In the genomic region with DNA sequence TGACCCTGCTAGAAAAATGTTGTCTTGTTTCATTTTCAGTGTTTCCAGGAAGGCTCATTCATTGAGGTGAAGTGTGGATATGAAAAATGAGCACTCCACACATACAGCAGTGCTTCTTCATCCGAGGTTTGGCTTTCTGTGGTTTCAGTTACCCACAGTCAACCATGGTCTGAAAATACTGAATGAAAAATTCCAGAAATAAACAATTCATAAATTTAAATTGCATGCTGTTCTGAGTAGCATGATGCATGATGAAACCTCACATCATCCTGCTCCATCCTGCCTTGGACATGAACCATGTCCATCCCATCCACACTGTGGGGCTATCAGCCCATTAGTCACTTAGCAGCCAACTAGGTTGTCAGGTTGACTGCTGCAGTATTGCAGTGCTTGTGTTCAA, we compare ENCODE assay signal across 12 cellular contexts. TPM values are rescaled to one million over a fixed set of nuclear protein-coding genes. Genes with fewer than 3 reads are reported as not detected.
DNase-seq lines count a peak whose midpoint lies in the region; ATAC-seq, FAIRE-seq and TF ChIP-seq lines count a peak whose summit lies in the region.
"Had no signal": no experiment of that assay in that cellular context is flagged by ENCODE, and none has a peak within 500 bp of the region (broad histone marks: within the 10 kb centered on the region; RNA-seq: fewer than 3 reads in every experiment).

No MANE protein-coding gene starts in this region.

- DNase-seq in NCI-H524 (lab: John Stamatoyannopoulos, UW) (peak; percentile 3 to 20), NCI-H524 treated with DMSO at 0.1 percent for 48 hours (lab: John Stamatoyannopoulos, UW) (no peak), NCI-H2107 treated with DMSO at 0.1 percent for 48 hours (lab: John Stamatoyannopoulos, UW; ENCODE audit: unreplicated experiment) (peak; percentile 49), bronchial epithelial cell (ENCODE audit: low read depth) (peak; percentile 35), T-helper 9 cell (no peak), DMS79 (lab: John Stamatoyannopoulos, UW) (no peak)
- DNase-seq: small intestine had no signal

- no peak for FAIRE-seq in bronchial epithelial cell (lab: Jason Lieb, UNC)
- FAIRE-seq: A204.1, small intestine had no signal

- no peaks in the 10 kb centered on the region for H3K36me3 ChIP-seq in bronchial epithelial cell (ENCODE audit: control insufficient read depth, insufficient read depth, low read length)

- no peak for TF ChIP-seq CTCF in bronchial epithelial cell (IDR thresholded peaks at IDR 0.05; ENCODE audit: insufficient read depth, low read length, severe bottlenecking)
- TF ChIP-seq CTCF in nephron (IDR thresholded peaks at IDR 0.05; ENCODE audit: unreplicated experiment in 3 of 3), result no peak

- no peak overlapping the region for H3K4me3 Mint-ChIP-seq in nephron
- H3K4me3 Mint-ChIP-seq: memory B cell had no signal

- no peaks in the 10 kb centered on the region for H3K27me3 Mint-ChIP-seq in nephron (ENCODE audit: low read depth)
- H3K27me3 Mint-ChIP-seq: memory B cell had no signal

- peaks cover 21% of the 10 kb centered on the region for H3K4me1 Mint-ChIP-seq in nephron

- H3K9me3 Mint-ChIP-seq in nephron, result no peaks in the 10 kb centered on the region
- H3K9me3 Mint-ChIP-seq: memory B cell had no signal

- H3K27ac Mint-ChIP-seq in nephron, result peak overlapping the region; percentile 23 to 72 (median 51)
- H3K27ac Mint-ChIP-seq: memory B cell had no signal

- no peaks in the 10 kb centered on the region for H3K27me3 ChIP-seq in bronchial epithelial cell (ENCODE audit: control insufficient read depth, insufficient read depth, low read length)
- H3K27me3 ChIP-seq: esophagus muscularis mucosa had no signal

- H3K36me3 Mint-ChIP-seq in nephron (ENCODE audit: low read depth), result peaks cover 30% of the 10 kb centered on the region

- H3K4me3 ChIP-seq in bronchial epithelial cell (ENCODE audit: low read depth, low read length), result no peak overlapping the region
- H3K4me3 ChIP-seq: esophagus muscularis mucosa had no signal

- no peak for ATAC-seq in HG02840 (IDR thresholded peaks at IDR 0.05; ENCODE audit: low FRiP score, unreplicated experiment)

RNA-seq across cellular contexts. Expression of a gene that starts 10.4 kb away (rescaled TPM):
- total RNA-seq in bronchial epithelial cell, result not detected in 2 replicates

RNA-seq across cellular contexts. Expression of a gene that starts 13.0 kb away (rescaled TPM):
- 6.3 and 6.5 TPM in 2 replicates for total RNA-seq in bronchial epithelial cell

RNA-seq across cellular contexts. Expression of a gene that starts 48.2 kb away (rescaled TPM):
- total RNA-seq in bronchial epithelial cell, result 0.26 TPM in 2 replicates

RNA-seq across cellular contexts. Expression of a gene that starts 58.7 kb away (rescaled TPM):
- not detected in 2 replicates for total RNA-seq in bronchial epithelial cell
- total RNA-seq: esophagus muscularis mucosa had no signal

Comparison
In these comparisons a context has a peak if more than half of its experiments do, and no peak if none do; other contexts are left out.
1. DNase-seq: peak in NCI-H524 (2 of 2), NCI-H2107 treated with DMSO at 0.1 percent for 48 hours (single experiment) and bronchial epithelial cell (single experiment); none in NCI-H524 treated with DMSO at 0.1 percent for 48 hours (single experiment), T-helper 9 cell (single experiment) and DMS79 (single experiment).